In genomic region chr12:96061864-96062453, GRCh38 we compare ENCODE assay signal across 8 cellular contexts. TPM values are rescaled to one million over a fixed set of nuclear protein-coding genes. Genes with fewer than 3 reads are reported as not detected.
DNase-seq lines count a peak whose midpoint lies in the region; ATAC-seq and TF ChIP-seq lines count a peak whose summit lies in the region.

No MANE protein-coding gene starts in this region.

- H2AK5ac ChIP-seq in mesenchymal stem cell (ENCODE audit: low read length, severe bottlenecking): peak overlapping the region; percentile 69

- no peak overlapping the region for H3K4me3 ChIP-seq in mesenchymal stem cell (ENCODE audit: insufficient read depth in 1 of 2, low read depth in 1 of 2, low read length in 2 of 2)

- H3K23ac ChIP-seq in mesenchymal stem cell (ENCODE audit: low read length in 2 of 2): no peak overlapping the region

- H2AFZ ChIP-seq in mesenchymal stem cell (ENCODE audit: low read depth, low read length): no peak overlapping the region

- H2BK12ac ChIP-seq in mesenchymal stem cell (ENCODE audit: low read length in 2 of 2): no peak overlapping the region

- no peaks in the 10 kb centered on the region for H3K36me3 ChIP-seq in mesenchymal stem cell (ENCODE audit: control insufficient read depth in 1 of 2, insufficient read depth in 2 of 2, low read depth in 1 of 2, low read length in 2 of 2)

- no peak overlapping the region for H3K14ac ChIP-seq in mesenchymal stem cell (ENCODE audit: low read length in 2 of 2)

- peaks cover 3% of the 10 kb centered on the region for H3K9me3 ChIP-seq in mesenchymal stem cell (ENCODE audit: control insufficient read depth, low read length)

- TF ChIP-seq CTCF in AG09319 (IDR thresholded peaks at IDR 0.05; ENCODE audit: low read depth, low read length): peak; percentile 74

- WGBS in mesenchymal stem cell: 50% methylated on average over 2 of the region's 4 CpGs

- H3K27ac ChIP-seq in mesenchymal stem cell (ENCODE audit: low read length, poor library complexity, severe bottlenecking): no peak overlapping the region

- peak overlapping the region in 1 of 2 experiments; percentile 41 for H3K18ac ChIP-seq in mesenchymal stem cell (ENCODE audit: low read depth in 1 of 2, low read length in 2 of 2)

- peak overlapping the region; percentile 65 for H3K9ac ChIP-seq in mesenchymal stem cell (ENCODE audit: low read length)

- H3K27me3 ChIP-seq in mesenchymal stem cell (ENCODE audit: control insufficient read depth in 1 of 2, insufficient read depth in 1 of 2, low read length in 2 of 2): no peaks in the 10 kb centered on the region

- H4K91ac ChIP-seq in mesenchymal stem cell (ENCODE audit: low read length): no peak overlapping the region

- no peak overlapping the region for H3K4ac ChIP-seq in mesenchymal stem cell (ENCODE audit: low read depth in 1 of 2, low read length in 2 of 2)

- no peak overlapping the region for H2BK120ac ChIP-seq in mesenchymal stem cell (ENCODE audit: low read depth, low read length)

- H3K4me2 ChIP-seq in mesenchymal stem cell (ENCODE audit: low read length, poor library complexity, severe bottlenecking): no peak overlapping the region

- H3K4me1 ChIP-seq in mesenchymal stem cell (ENCODE audit: control insufficient read depth, insufficient read depth, low read depth, low read length): no peaks in the 10 kb centered on the region

- no peaks in the 10 kb centered on the region for H3K79me1 ChIP-seq in mesenchymal stem cell (replicated peaks; ENCODE audit: low read length, poor library complexity, severe bottlenecking)

- no peak overlapping the region for H2BK5ac ChIP-seq in mesenchymal stem cell (ENCODE audit: low read depth, low read length, poor library complexity, severe bottlenecking)

- no peak overlapping the region for H2BK15ac ChIP-seq in mesenchymal stem cell (ENCODE audit: low read depth, poor library complexity, severe bottlenecking)

- peak; percentile 74 for DNase-seq in AG09319 (ENCODE audit: extremely low read depth, low read depth)
- peak; percentile 55 for DNase-seq in NCI-H526 treated with DMSO at 0.1 percent for 48 hours (lab: John Stamatoyannopoulos, UW)
- DNase-seq in activated CD4-positive, alpha-beta T cell treated with anti-CD3 and anti-CD28 coated beads, Interleukin-2, amount 50 U/mL, for 24 hours (ENCODE audit: low read depth in 1 of 2, low spot score in 1 of 2): peak; percentile 37 to 67
- DNase-seq in ecto neural progenitor cell (ENCODE audit: low spot score): peak; percentile 78
- peak; percentile 85 for DNase-seq in mesenchymal stem cell
- DNase-seq in stimulated activated CD8-positive, alpha-beta memory T cell treated with anti-CD3 and anti-CD28 coated beads, Interleukin-2, amount 100 ng/mL, for 1 hour (ENCODE audit: low read depth in 2 of 2): peak; percentile 55 to 56

- no peak overlapping the region for H4K8ac ChIP-seq in mesenchymal stem cell (ENCODE audit: low read length)

- peak; percentile 75 for ATAC-seq in GM18861 (IDR thresholded peaks at IDR 0.05; ENCODE audit: unreplicated experiment)
- peak; percentile 59 for ATAC-seq in HG03196 (IDR thresholded peaks at IDR 0.05; ENCODE audit: unreplicated experiment)

RNA-seq across cellular contexts. Expression of gene LTA4H, which starts 26.6 kb away (rescaled TPM):
- 80.6 TPM for polyA plus RNA-seq in mesenchymal stem cell (2013, experiment 1 of 2)
- 84.4 TPM for polyA plus RNA-seq in mesenchymal stem cell (2013, experiment 2 of 2)
